ENCODE assay signal across 8 cellular contexts in genomic region chr20:31602779-31603441, GRCh38. TPM values are rescaled to one million over a fixed set of nuclear protein-coding genes. Genes with fewer than 3 reads are reported as not detected.
DNase-seq lines count a peak whose midpoint lies in the region; ATAC-seq and TF ChIP-seq lines count a peak whose summit lies in the region.

No MANE protein-coding gene starts in this region.

- TF ChIP-seq POLR2A in upper lobe of left lung (IDR thresholded peaks at IDR 0.05) (no peak), uterus (IDR thresholded peaks at IDR 0.05) (no peak)

- H3K9me3 ChIP-seq in upper lobe of left lung = no peaks in the 10 kb centered on the region
- H3K9me3 ChIP-seq in uterus = no peaks in the 10 kb centered on the region

- no peak for TF ChIP-seq EP300 in upper lobe of left lung (IDR thresholded peaks at IDR 0.05)

- ATAC-seq in GM21825 (IDR thresholded peaks at IDR 0.05; ENCODE audit: unreplicated experiment) = peak; percentile 45
- ATAC-seq in upper lobe of left lung (ENCODE audit: low FRiP score in 2 of 2) = no peak
- ATAC-seq in GM19324 (IDR thresholded peaks at IDR 0.05; ENCODE audit: low FRiP score, unreplicated experiment) = no peak

- 52 to 63% methylated on average over 17 of the region's 17 CpGs for WGBS in upper lobe of left lung, 2 donors

- H3K27ac ChIP-seq in upper lobe of left lung = peak overlapping the region; percentile 92 to 98 (median 94)
- no peak overlapping the region for H3K27ac ChIP-seq in uterus

- H3K4me3 ChIP-seq in upper lobe of left lung (no peak overlapping the region), uterus (no peak overlapping the region)

- TF ChIP-seq CTCF in GM10266 (IDR thresholded peaks at IDR 0.05; ENCODE audit: control insufficient read depth, insufficient read depth, low read depth, missing control alignments) (no peak), upper lobe of left lung (IDR thresholded peaks at IDR 0.05) (no peak), uterus (IDR thresholded peaks at IDR 0.05) (no peak)

- intact Hi-C loops in uterus (cut with DNase I; ENCODE audit: low total_unique reads) = no loop called here

- peaks cover 0 to 14% (median 0%) of the 10 kb centered on the region in 4 donors for H3K36me3 ChIP-seq in upper lobe of left lung
- H3K36me3 ChIP-seq in uterus = no peaks in the 10 kb centered on the region

- H3K4me1 ChIP-seq in upper lobe of left lung (peaks cover 22 to 49% (median 27%) of the 10 kb centered on the region in 4 donors), uterus (no peaks in the 10 kb centered on the region)

- H3K27me3 ChIP-seq in upper lobe of left lung (no peaks in the 10 kb centered on the region), uterus (peaks cover 0 to 5% of the 10 kb centered on the region in 2 donors)

- DNase-seq in GM10266 (ENCODE audit: extremely low spot score) (peak; percentile 77), NCI-H226 (peak; percentile 55), kidney glomerular epithelial cell (lab: John Stamatoyannopoulos, UW) (peak; percentile 92), upper lobe of left lung (peak in 1 of 2 donors; percentile 28), uterus (no peak)
- DNase-seq in activated T-cell treated with anti-CD3 and anti-CD28 coated beads, Interleukin-2, amount 50 U/mL, for 48 hours = peak; percentile 56 to 71

RNA-seq across cellular contexts. Expression of gene ID1, which starts 2.2 kb away (rescaled TPM):
- total RNA-seq in upper lobe of left lung (100 to 1,000 TPM; 226 to 911 (median 570) TPM), uterus (100 to 1,000 TPM; 364 to 646 (median 505) TPM)

RNA-seq across cellular contexts. Expression of gene COX4I2, which starts 34.8 kb away (rescaled TPM):
- total RNA-seq in upper lobe of left lung = 10 to 100 TPM in 4 of 6 donors, 1 to 10 TPM in 2; 1.9 to 24.3 (median 13.5) TPM
- total RNA-seq in uterus = 1 to 10 TPM in 2 of 4 donors, not detected in 2; 5.1 to 8.4 TPM

Comparison
In these comparisons a context has a peak if more than half of its experiments do, and no peak if none do; other contexts are left out.
1. DNase-seq: peak in GM10266 (single experiment), NCI-H226 (single experiment), activated T-cell treated with anti-CD3 and anti-CD28 coated beads, Interleukin-2, amount 50 U/mL, for 48 hours (2 of 2) and kidney glomerular epithelial cell (single experiment); none in uterus (0 of 2).
2. H3K27ac ChIP-seq: peak in upper lobe of left lung (4 of 4); none in uterus (0 of 2).